15 cellular contexts compared by ENCODE assay signal in genomic region chrX:819684-820083, GRCh38.
DNase-seq lines count a peak whose midpoint lies in the region; ATAC-seq and TF ChIP-seq lines count a peak whose summit lies in the region.
"Had no signal": no experiment of that assay in that cellular context is flagged by ENCODE, and none has a peak within 500 bp of the region (broad histone marks: within the 10 kb centered on the region; RNA-seq: fewer than 3 reads in every experiment).

No MANE protein-coding gene starts in this region.

- WGBS in endodermal cell (ENCODE audit: insufficient coverage in 1 of 2, insufficient read length in 1 of 2), 2 experiments = 92 to 100% methylated on average over 14 to 15 of the region's 15 CpGs

- H3K4me1 Mint-ChIP-seq in activated CD4-positive, alpha-beta T cell treated with anti-CD3 and anti-CD28 coated beads for 36 hours = no peaks in the 10 kb centered on the region
- H3K4me1 Mint-ChIP-seq in activated CD4-positive, alpha-beta T cell treated with anti-CD3 and anti-CD28 coated beads, Interleukin-2, amount 10 ng/mL, durations not matched to agents 7 days and 5 days = no peaks in the 10 kb centered on the region
- no peaks in the 10 kb centered on the region for H3K4me1 Mint-ChIP-seq in endodermal cell
- no peaks in the 10 kb centered on the region for H3K4me1 Mint-ChIP-seq in type B pancreatic cell (ENCODE audit: unreplicated experiment)
- no peaks in the 10 kb centered on the region for H3K4me1 Mint-ChIP-seq in effector memory CD8-positive, alpha-beta T cell (ENCODE audit: low read depth in 2 of 2)
- H3K4me1 Mint-ChIP-seq: CD4-positive, alpha-beta memory T cell had no signal

- no peaks in the 10 kb centered on the region for H3K9me3 ChIP-seq in endodermal cell (ENCODE audit: control insufficient read depth, low read length)

- POLR2A ChIA-PET in activated CD4-positive, alpha-beta T cell treated with anti-CD3 and anti-CD28 coated beads for 36 hours (lab: Charles Lee) = no interaction called here
- POLR2A ChIA-PET in activated CD4-positive, alpha-beta T cell treated with anti-CD3 and anti-CD28 coated beads, Interleukin-2, amount 10 ng/mL, durations not matched to agents 7 days and 5 days (lab: Charles Lee) = no interaction called here

- H3K27ac Mint-ChIP-seq in activated CD4-positive, alpha-beta T cell treated with anti-CD3 and anti-CD28 coated beads for 36 hours = no peak overlapping the region
- no peak overlapping the region for H3K27ac Mint-ChIP-seq in activated CD4-positive, alpha-beta T cell treated with anti-CD3 and anti-CD28 coated beads, Interleukin-2, amount 10 ng/mL, durations not matched to agents 7 days and 5 days
- H3K27ac Mint-ChIP-seq in endodermal cell = no peak overlapping the region
- no peak overlapping the region for H3K27ac Mint-ChIP-seq in type B pancreatic cell
- H3K27ac Mint-ChIP-seq in effector memory CD8-positive, alpha-beta T cell = no peak overlapping the region
- H3K27ac Mint-ChIP-seq: CD4-positive, alpha-beta memory T cell had no signal

- no peaks in the 10 kb centered on the region for H3K27me3 Mint-ChIP-seq in activated CD4-positive, alpha-beta T cell treated with anti-CD3 and anti-CD28 coated beads for 36 hours
- H3K27me3 Mint-ChIP-seq in activated CD4-positive, alpha-beta T cell treated with anti-CD3 and anti-CD28 coated beads, Interleukin-2, amount 10 ng/mL, durations not matched to agents 7 days and 5 days = no peaks in the 10 kb centered on the region
- H3K27me3 Mint-ChIP-seq in endodermal cell (ENCODE audit: insufficient read depth) (peaks cover 4% of the 10 kb centered on the region), type B pancreatic cell (no peaks in the 10 kb centered on the region)
- no peaks in the 10 kb centered on the region for H3K27me3 Mint-ChIP-seq in effector memory CD8-positive, alpha-beta T cell
- H3K27me3 Mint-ChIP-seq: CD4-positive, alpha-beta memory T cell had no signal

- no peak overlapping the region for H3K9ac ChIP-seq in endodermal cell (ENCODE audit: extremely low read depth, low read length, poor library complexity, severe bottlenecking)

- ATAC-seq in activated CD4-positive, alpha-beta T cell treated with anti-CD3 and anti-CD28 coated beads for 36 hours = peak; percentile 30
- ATAC-seq in effector memory CD8-positive, alpha-beta T cell (replicated peaks) = no peak
- no peak for ATAC-seq in HG02852 (IDR thresholded peaks at IDR 0.05; ENCODE audit: unreplicated experiment)

- no peaks in the 10 kb centered on the region for H3K36me3 Mint-ChIP-seq in activated CD4-positive, alpha-beta T cell treated with anti-CD3 and anti-CD28 coated beads for 36 hours (ENCODE audit: low read depth)
- no peaks in the 10 kb centered on the region for H3K36me3 Mint-ChIP-seq in activated CD4-positive, alpha-beta T cell treated with anti-CD3 and anti-CD28 coated beads, Interleukin-2, amount 10 ng/mL, durations not matched to agents 7 days and 5 days (ENCODE audit: low read depth)
- H3K36me3 Mint-ChIP-seq in endodermal cell (ENCODE audit: low read depth) = no peaks in the 10 kb centered on the region
- no peaks in the 10 kb centered on the region for H3K36me3 Mint-ChIP-seq in type B pancreatic cell
- no peaks in the 10 kb centered on the region for H3K36me3 Mint-ChIP-seq in effector memory CD8-positive, alpha-beta T cell (ENCODE audit: insufficient read depth)
- H3K36me3 Mint-ChIP-seq: CD4-positive, alpha-beta memory T cell had no signal

- H3K36me3 ChIP-seq in endodermal cell (ENCODE audit: control insufficient read depth, insufficient read depth, low read length) = no peaks in the 10 kb centered on the region

- no peak overlapping the region for H3K27ac ChIP-seq in endodermal cell (ENCODE audit: low read depth, low read length)

- no peak overlapping the region for H3K4me3 Mint-ChIP-seq in activated CD4-positive, alpha-beta T cell treated with anti-CD3 and anti-CD28 coated beads for 36 hours
- H3K4me3 Mint-ChIP-seq in activated CD4-positive, alpha-beta T cell treated with anti-CD3 and anti-CD28 coated beads, Interleukin-2, amount 10 ng/mL, durations not matched to agents 7 days and 5 days = no peak overlapping the region
- H3K4me3 Mint-ChIP-seq in endodermal cell (no peak overlapping the region), type B pancreatic cell (no peak overlapping the region)
- no peak overlapping the region for H3K4me3 Mint-ChIP-seq in effector memory CD8-positive, alpha-beta T cell
- H3K4me3 Mint-ChIP-seq: CD4-positive, alpha-beta memory T cell had no signal

- CTCF ChIA-PET in activated CD4-positive, alpha-beta T cell treated with anti-CD3 and anti-CD28 coated beads for 36 hours (lab: Charles Lee) = no interaction called here
- CTCF ChIA-PET in activated CD4-positive, alpha-beta T cell treated with anti-CD3 and anti-CD28 coated beads, Interleukin-2, amount 10 ng/mL, durations not matched to agents 7 days and 5 days (lab: Charles Lee) = no interaction called here

- no peak for TF ChIP-seq CTCF in endodermal cell (conservative IDR thresholded peaks at IDR 0.05)
- no peak for TF ChIP-seq CTCF in type B pancreatic cell (conservative IDR thresholded peaks at IDR 0.05)

- H3K4me3 ChIP-seq in endodermal cell (ENCODE audit: low read length) = no peak overlapping the region

- H3K27me3 ChIP-seq in endodermal cell (ENCODE audit: control insufficient read depth, insufficient read depth, low read length, poor library complexity, severe bottlenecking) = no peaks in the 10 kb centered on the region

- no peak for DNase-seq in activated CD4-positive, alpha-beta T cell treated with anti-CD3 and anti-CD28 coated beads for 36 hours
- DNase-seq in activated CD4-positive, alpha-beta T cell treated with anti-CD3 and anti-CD28 coated beads, Interleukin-2, amount 10 ng/mL, durations not matched to agents 7 days and 5 days = no peak
- DNase-seq in endodermal cell = peak; percentile 22
- peak; percentile 40 for DNase-seq in type B pancreatic cell (ENCODE audit: extremely low spot score, unreplicated experiment)
- no peak for DNase-seq in effector memory CD8-positive, alpha-beta T cell
- DNase-seq: C1 segment of cervical spinal cord; Calu3; CD4-positive, alpha-beta memory T cell; COR-L47; DMS53; DMS79 treated with DMSO at 0.1 percent for 48 hours; GF-D8; H7; HCEC 1CT had no signal

- H3K4me1 ChIP-seq in endodermal cell (ENCODE audit: control insufficient read depth, insufficient read depth, low read length) = no peaks in the 10 kb centered on the region

- H3K9me3 Mint-ChIP-seq in activated CD4-positive, alpha-beta T cell treated with anti-CD3 and anti-CD28 coated beads for 36 hours (ENCODE audit: low read depth) = peaks cover 11% of the 10 kb centered on the region
- peaks cover 14% of the 10 kb centered on the region for H3K9me3 Mint-ChIP-seq in activated CD4-positive, alpha-beta T cell treated with anti-CD3 and anti-CD28 coated beads, Interleukin-2, amount 10 ng/mL, durations not matched to agents 7 days and 5 days
- H3K9me3 Mint-ChIP-seq in endodermal cell = peaks cover 11% of the 10 kb centered on the region
- no peaks in the 10 kb centered on the region for H3K9me3 Mint-ChIP-seq in type B pancreatic cell
- H3K9me3 Mint-ChIP-seq in effector memory CD8-positive, alpha-beta T cell = peaks cover 0 to 11% of the 10 kb centered on the region in 2 donors

- intact Hi-C loops in activated CD4-positive, alpha-beta T cell treated with anti-CD3 and anti-CD28 coated beads for 36 hours (cut with DNase I, micrococcal nuclease) = no loop called here

Comparison
In these comparisons a context has a peak if more than half of its experiments do, and no peak if none do; other contexts are left out.
1. DNase-seq: peak in endodermal cell (single experiment) and type B pancreatic cell (single experiment); none in activated CD4-positive, alpha-beta T cell treated with anti-CD3 and anti-CD28 coated beads for 36 hours (single experiment), activated CD4-positive, alpha-beta T cell treated with anti-CD3 and anti-CD28 coated beads, Interleukin-2, amount 10 ng/mL, durations not matched to agents 7 days and 5 days (single experiment) and effector memory CD8-positive, alpha-beta T cell (0 of 3).